9 cellular contexts compared by ENCODE assay signal in genomic region chr18:35458677-35459441, GRCh38. TPM values are rescaled to one million over a fixed set of nuclear protein-coding genes. Genes with fewer than 3 reads are reported as not detected.
DNase-seq lines count a peak whose midpoint lies in the region; ATAC-seq and TF ChIP-seq lines count a peak whose summit lies in the region.
"Had no signal": no experiment of that assay in that cellular context is flagged by ENCODE, and none has a peak within 500 bp of the region (broad histone marks: within the 10 kb centered on the region; RNA-seq: fewer than 3 reads in every experiment).

No MANE protein-coding gene starts in this region.

- peak; percentile 79 for DNase-seq in Caki2 (ENCODE audit: low read depth)
- peak; percentile 44 for DNase-seq in adipocyte (ENCODE audit: low read depth)
- peak; percentile 77 for DNase-seq in iris pigment epithelial cell (ENCODE audit: low read depth)
- DNase-seq in aorta, result peak in 1 of 2 donors; percentile 75
- DNase-seq in COR-L47 (lab: John Stamatoyannopoulos, UW), result no peak
- DNase-seq in tibial nerve (ENCODE audit: low spot score in 2 of 2), result no peak
- DNase-seq: activated naive CD8-positive, alpha-beta T cell treated with anti-CD3 and anti-CD28 coated beads, Interleukin-2, amount 10 ng/mL, durations not matched to agents 7 days and 5 days had no signal

- no peak overlapping the region for H3K4me3 ChIP-seq in adipocyte (ENCODE audit: low read length)
- no peak overlapping the region for H3K4me3 ChIP-seq in aorta (ENCODE audit: low read length in 2 of 2)
- no peak overlapping the region for H3K4me3 ChIP-seq in tibial nerve

- H3K36me3 ChIP-seq in adipocyte (ENCODE audit: control insufficient read depth, insufficient read depth, low read length, severe bottlenecking), result no peaks in the 10 kb centered on the region
- H3K36me3 ChIP-seq in aorta (ENCODE audit: control insufficient read depth in 1 of 2, insufficient read depth in 2 of 2, low read length in 1 of 2), result no peaks in the 10 kb centered on the region
- H3K36me3 ChIP-seq in tibial nerve, result no peaks in the 10 kb centered on the region

- no peak for TF ChIP-seq POLR2A in tibial nerve (IDR thresholded peaks at IDR 0.05)

- no peak overlapping the region for H3K9ac ChIP-seq in adipocyte (ENCODE audit: low read length)

- 64% methylated on average over 4 of the region's 4 CpGs for WGBS in aorta, 2 donors
- 69 to 76% methylated on average over 3 to 4 of the region's 4 CpGs for WGBS in tibial nerve, 2 donors

- H3K9me3 ChIP-seq in adipocyte (ENCODE audit: control insufficient read depth, low read length) (no peaks in the 10 kb centered on the region), aorta (ENCODE audit: control insufficient read depth, low read length) (no peaks in the 10 kb centered on the region), tibial nerve (no peaks in the 10 kb centered on the region)

- H3K27me3 ChIP-seq in adipocyte (replicated peaks; ENCODE audit: control insufficient read depth, insufficient read depth, low read length) (no peaks in the 10 kb centered on the region), aorta (ENCODE audit: control insufficient read depth in 1 of 2, insufficient read depth in 2 of 2, low read length in 1 of 2) (no peaks in the 10 kb centered on the region), tibial nerve (no peaks in the 10 kb centered on the region)

- in situ Hi-C loops in Caki2 (cut with HindIII; ENCODE audit: low pct_unique_long_range_greater_than_20kb, low sequenced_read_pairs), result no loop called here

- peak in 1 of 2 donors; percentile 78 for TF ChIP-seq EP300 in tibial nerve (IDR thresholded peaks at IDR 0.05)

- TF ChIP-seq CTCF in tibial nerve (IDR thresholded peaks at IDR 0.05), result no peak

- ATAC-seq in HG02852 (IDR thresholded peaks at IDR 0.05; ENCODE audit: unreplicated experiment) (peak; percentile 74), aorta (ENCODE audit: low FRiP score) (peak; percentile 79), HG03108 (IDR thresholded peaks at IDR 0.05; ENCODE audit: unreplicated experiment) (no peak)

- no peak overlapping the region for H3K27ac ChIP-seq in aorta (ENCODE audit: low read depth in 1 of 2, low read length in 2 of 2)
- no peak overlapping the region for H3K27ac ChIP-seq in tibial nerve

- H3K4me1 ChIP-seq in adipocyte (ENCODE audit: control insufficient read depth, insufficient read depth, low read length) (peaks cover 33% of the 10 kb centered on the region), aorta (ENCODE audit: control insufficient read depth in 1 of 2, insufficient read depth in 2 of 2, low read length in 2 of 2) (peaks cover 0 to 11% of the 10 kb centered on the region in 2 donors), tibial nerve (no peaks in the 10 kb centered on the region)

- intact Hi-C loops in aorta (cut with DNase I), result no loop called here

RNA-seq across cellular contexts. Expression of gene INO80C, which starts 38.9 kb away (rescaled TPM):
- total RNA-seq in Caki2 (2014; rRNA removed; shearing (Covaris generic); ENCODE audit: low replicate concordance), result 14.3 and 18.0 TPM in 2 replicates
- 10 to 100 TPM; 18.6 to 19.1 TPM for total RNA-seq in aorta
- polyA plus RNA-seq in aorta, result 10 to 100 TPM; 16.8 to 23.1 TPM
- total RNA-seq in tibial nerve, result 10 to 100 TPM in 2 of 4 donors, 1 to 10 TPM in 2; 3.9 to 11.6 (median 8.8) TPM

Comparison
In these comparisons a context has a peak if more than half of its experiments do, and no peak if none do; other contexts are left out.
1. DNase-seq: peak in Caki2 (single experiment), adipocyte (single experiment) and iris pigment epithelial cell (single experiment); none in COR-L47 (single experiment) and tibial nerve (0 of 2).